In genomic region chr15:98878862-98879261, GRCh38 we compare ENCODE assay signal across 22 cellular contexts.
DNase-seq lines count a peak whose midpoint lies in the region; ATAC-seq, FAIRE-seq and TF ChIP-seq lines count a peak whose summit lies in the region.
"Had no signal": no experiment of that assay in that cellular context is flagged by ENCODE, and none has a peak within 500 bp of the region (broad histone marks: within the 10 kb centered on the region; RNA-seq: fewer than 3 reads in every experiment).

No MANE protein-coding gene starts in this region.

- H4K20me1 ChIP-seq in GM23248 (ENCODE audit: insufficient read depth): no peaks in the 10 kb centered on the region

- H3K4me1 ChIP-seq in A549 (peaks cover 97% of the 10 kb centered on the region), GM23248 (ENCODE audit: insufficient read depth) (peaks cover 58% of the 10 kb centered on the region), neutrophil (ENCODE audit: control insufficient read depth in 1 of 2, insufficient read depth in 1 of 2, low read depth in 1 of 2, low read length in 1 of 2) (peaks cover 91 to 94% of the 10 kb centered on the region in 2 experiments), lower lobe of right lung (peaks cover 38% of the 10 kb centered on the region)

- H3K27ac ChIP-seq in A549 (peak overlapping the region; percentile 95 to 97), GM23248 (peak overlapping the region; percentile 92), brain microvascular endothelial cell (peak overlapping the region; percentile 35), neutrophil (peak overlapping the region; percentile 35), lower lobe of right lung (no peak overlapping the region)
- H3K27ac ChIP-seq: hepatocyte, skin epidermis, vagina had no signal

- TF ChIP-seq POLR2A in A549 (IDR thresholded peaks at IDR 0.05; ENCODE audit: low read length): no peak

- in situ Hi-C loops in GM23248 (cut with MboI): no loop called here
- in situ Hi-C loops in brain microvascular endothelial cell (cut with HindIII; ENCODE audit: low pct_ligation_motif_present, low sequenced_read_pairs): no loop called here

- 94% methylated on average over 14 of the region's 14 CpGs for WGBS in A549 (ENCODE audit: missing lambda C conversion rate)
- WGBS in GM23248 (ENCODE audit: low coverage in 1 of 2, low lambda C conversion rate in 2 of 2, missing lambda C conversion rate in 2 of 2), 2 experiments: 91 to 92% methylated on average over 14 of the region's 14 CpGs

- H3K36me3 ChIP-seq in GM23248 (ENCODE audit: low read depth) (no peaks in the 10 kb centered on the region), brain microvascular endothelial cell (replicated peaks) (no peaks in the 10 kb centered on the region), neutrophil (no peaks in the 10 kb centered on the region), lower lobe of right lung (no peaks in the 10 kb centered on the region)
- H3K36me3 ChIP-seq: HAP-1, vagina had no signal

- TF ChIP-seq EP300 in A549 (IDR thresholded peaks at IDR 0.05): no peak

- DNase-seq in A549 (ENCODE audit: low read depth in 1 of 2, low spot score in 1 of 2) (no peak), GM23248 (no peak), brain microvascular endothelial cell (no peak), lower lobe of right lung (no peak), sciatic nerve (ENCODE audit: low spot score) (no peak)
- DNase-seq in activated effector memory CD4-positive, alpha-beta T cell treated with Interleukin-2 at 50 U/mL for 16 hours: no peak
- DNase-seq: activated CD4-positive, alpha-beta memory T cell treated with anti-CD3 and anti-CD28 coated beads for 36 hours; activated CD8-positive, alpha-beta memory T cell treated with anti-CD3 and anti-CD28 coated beads, Interleukin-2, amount 50 U/mL, for 48 hours; aorta; C1 segment of cervical spinal cord; central memory CD4-positive, alpha-beta T cell; NCI-H1105 treated with DMSO at 0.1 percent for 48 hours; NCI-H2029; NCI-H2227 treated with DMSO at 0.1 percent for 48 hours; stimulated activated CD4-positive, alpha-beta T cell treated with anti-CD3 and anti-CD28 coated beads, Interleukin-1b, Interleukin-23, amount 100 ng/mL, for 48 hours had no signal

- POLR2A ChIA-PET in A549 (lab: Yijun Ruan, JAX): no interaction called here

- CTCF ChIA-PET in A549 (lab: Yijun Ruan, JAX): no interaction called here

- H2AFZ ChIP-seq in GM23248: no peak overlapping the region
- H2AFZ ChIP-seq: hepatocyte had no signal

- H3F3A ChIP-seq in GM23248 (ENCODE audit: insufficient read depth): peaks cover 62% of the 10 kb centered on the region

- ATAC-seq in A549: no peak
- no peak for ATAC-seq in lower lobe of right lung
- no peak for ATAC-seq in GM18873 (IDR thresholded peaks at IDR 0.05; ENCODE audit: low FRiP score, unreplicated experiment)
- ATAC-seq in sciatic nerve: no peak

- no peak overlapping the region for H3K4me3 ChIP-seq in A549
- H3K4me3 ChIP-seq in GM23248: no peak overlapping the region
- H3K4me3 ChIP-seq in brain microvascular endothelial cell (ENCODE audit: low read depth, low read length): no peak overlapping the region
- H3K4me3 ChIP-seq in neutrophil (ENCODE audit: low read depth in 1 of 2, low read length in 1 of 2): no peak overlapping the region
- H3K4me3 ChIP-seq in lower lobe of right lung: no peak overlapping the region
- H3K4me3 ChIP-seq: HAP-1, hepatocyte, skin epidermis, vagina had no signal

- TF ChIP-seq CTCF in A549 (IDR thresholded peaks at IDR 0.05): no peak
- TF ChIP-seq CTCF in brain microvascular endothelial cell (IDR thresholded peaks at IDR 0.05; ENCODE audit: low read depth, low read length, missing control alignments): no peak
- no peak for TF ChIP-seq CTCF in neutrophil (IDR thresholded peaks at IDR 0.05)
- no peak for TF ChIP-seq CTCF in lower lobe of right lung (IDR thresholded peaks at IDR 0.05)

- no peak overlapping the region for H3K9ac ChIP-seq in GM23248

- TF ChIP-seq RAD21 in A549 (conservative IDR thresholded peaks at IDR 0.05 in 1 of 2, IDR thresholded peaks at IDR 0.05 in 1 of 2): no peak

- no peaks in the 10 kb centered on the region for H3K9me3 ChIP-seq in A549
- no peaks in the 10 kb centered on the region for H3K9me3 ChIP-seq in GM23248 (ENCODE audit: low read depth)
- no peaks in the 10 kb centered on the region for H3K9me3 ChIP-seq in neutrophil
- H3K9me3 ChIP-seq in lower lobe of right lung: no peaks in the 10 kb centered on the region
- H3K9me3 ChIP-seq: HAP-1, vagina had no signal

- intact Hi-C loops in lower lobe of right lung (cut with DNase I) (no loop called here), sciatic nerve (cut with DNase I) (no loop called here)

- FAIRE-seq in A549 (lab: Jason Lieb, UNC): no peak
- FAIRE-seq: GM19239 had no signal

- H3K4me2 ChIP-seq in A549: no peak overlapping the region; the same call in 2 of the 3 replicates
- H3K4me2 ChIP-seq in GM23248 (ENCODE audit: unreplicated experiment): no peak overlapping the region
- H3K4me2 ChIP-seq: hepatocyte had no signal

- H3K9me2 ChIP-seq in GM23248 (ENCODE audit: insufficient read depth): no peaks in the 10 kb centered on the region

- H3K79me2 ChIP-seq in GM23248 (ENCODE audit: insufficient read depth): peaks cover 93% of the 10 kb centered on the region

- H3K27me3 ChIP-seq in GM23248 (replicated peaks; ENCODE audit: insufficient read depth) (no peaks in the 10 kb centered on the region), brain microvascular endothelial cell (replicated peaks) (no peaks in the 10 kb centered on the region), neutrophil (no peaks in the 10 kb centered on the region), lower lobe of right lung (ENCODE audit: low read depth) (no peaks in the 10 kb centered on the region)
- H3K27me3 ChIP-seq: hepatocyte, vagina had no signal

TF ChIP-seq in A549, 52 proteins besides CTCF, POLR2A, EP300 and RAD21:
- TF ChIP-seq MYC (IDR thresholded peaks at IDR 0.05; ENCODE audit: borderline replicate concordance, low read length) (no peak), JUNB (IDR thresholded peaks at IDR 0.05) (no peak), CBX8 (IDR thresholded peaks at IDR 0.05) (no peak), MAFK (IDR thresholded peaks at IDR 0.05; ENCODE audit: partially characterized antibody) (no peak), SMC3 (IDR thresholded peaks at IDR 0.05) (no peak), CBX2 (IDR thresholded peaks at IDR 0.05; ENCODE audit: borderline replicate concordance, low read depth) (no peak)
